In the genomic region with DNA sequence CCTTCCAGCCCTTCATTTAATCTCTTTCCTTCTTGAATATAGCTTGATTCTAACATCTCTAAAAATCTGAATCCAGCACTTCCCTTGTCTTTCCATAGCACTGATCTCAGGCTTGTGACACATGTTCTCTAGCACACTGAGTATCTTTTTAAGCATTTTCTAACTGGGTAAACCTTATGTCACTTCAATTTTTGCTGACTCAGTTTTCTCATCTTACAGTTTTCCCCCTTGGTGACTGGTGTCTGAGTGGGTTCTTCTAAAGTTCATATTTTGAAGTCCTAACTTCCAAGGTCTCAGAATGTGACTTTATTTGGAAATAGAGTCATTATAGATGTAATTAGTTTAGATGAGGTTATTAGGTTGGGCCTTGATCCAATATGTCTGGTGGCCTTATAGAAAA, we compare ENCODE assay signal across 24 cellular contexts.
DNase-seq lines count a peak whose midpoint lies in the region; ATAC-seq, FAIRE-seq and TF ChIP-seq lines count a peak whose summit lies in the region.
"Had no signal": no experiment of that assay in that cellular context is flagged by ENCODE, and none has a peak within 500 bp of the region (broad histone marks: within the 10 kb centered on the region; RNA-seq: fewer than 3 reads in every experiment).

No MANE protein-coding gene starts in this region.

- H3K4ac ChIP-seq in IMR-90 (ENCODE audit: low read depth, low read length) = no peak overlapping the region

- H3K4me3 Mint-ChIP-seq in Calu3 (ENCODE audit: low read depth, unreplicated experiment) = no peak overlapping the region
- H3K4me3 Mint-ChIP-seq: B cell; CD4-positive, alpha-beta T cell; CD8-positive, alpha-beta T cell had no signal

- no peak for TF ChIP-seq POLR2A in A549 (IDR thresholded peaks at IDR 0.05; ENCODE audit: low read length)
- no peak for TF ChIP-seq POLR2A in IMR-90 (IDR thresholded peaks at IDR 0.05; ENCODE audit: low read depth, low read length)
- TF ChIP-seq POLR2A in K562 (conservative IDR thresholded peaks at IDR 0.05) = no peak

- no peak overlapping the region for H2AK9ac ChIP-seq in IMR-90 (replicated peaks; ENCODE audit: low read depth, low read length, poor library complexity)

- no peaks in the 10 kb centered on the region for H3K79me2 ChIP-seq in K562 (ENCODE audit: control insufficient read depth, insufficient read depth, low read length)

- H2BK120ac ChIP-seq in IMR-90 (ENCODE audit: low read depth, low read length) = no peak overlapping the region

- H4K20me1 ChIP-seq in IMR-90 (ENCODE audit: insufficient read depth, low read length) = no peaks in the 10 kb centered on the region
- H4K20me1 ChIP-seq in K562 (replicated peaks; ENCODE audit: control insufficient read depth, insufficient read depth, low read length) = no peaks in the 10 kb centered on the region
- H4K20me1 ChIP-seq: BLaER1 treated with 17β-estradiol and CSF1 and Interleukin-3, amounts not matched to agents 10 nM and 100 nM had no signal

- H3K56ac ChIP-seq in IMR-90 (ENCODE audit: extremely low read depth, insufficient read depth, low read length) = no peak overlapping the region

- no peaks in the 10 kb centered on the region for H3K36me3 Mint-ChIP-seq in Calu3 (ENCODE audit: insufficient read depth, unreplicated experiment)
- H3K36me3 Mint-ChIP-seq: CD8-positive, alpha-beta T cell had no signal

- DNase-seq in A549 (ENCODE audit: low read depth in 1 of 2, low spot score in 1 of 2) (no peak), IMR-90 (no peak), K562 (ENCODE audit: extremely low read depth in 1 of 4, low spot score in 3 of 4) (no peak), GM13977 (ENCODE audit: low spot score) (no peak), islet precursor cell (no peak), Calu3 (no peak)
- DNase-seq: 8988T; AML-193; Caco-2; CD4-positive, alpha-beta T cell; CD8-positive, alpha-beta T cell; DMS 273 treated with DMSO at 0.1 percent for 48 hours; DMS153; DMS53; DMS79; DND-41; EL; GDM1 had no signal

- BruUV-seq in IMR-90 (replicated peaks; lab: Mats Ljungman, UMichigan) = no TSS peak
- BruUV-seq in K562 (replicated peaks; lab: Mats Ljungman, UMichigan) = no TSS peak
- no TSS peak for BruUV-seq in Calu3 (replicated peaks; lab: Mats Ljungman, UMichigan)

- H3K4me1 ChIP-seq in A549 (no peaks in the 10 kb centered on the region), IMR-90 (ENCODE audit: control insufficient read depth, insufficient read depth, low read length) (no peaks in the 10 kb centered on the region), K562 (replicated peaks in 1 of 2; ENCODE audit: control insufficient read depth in 2 of 2, insufficient read depth in 2 of 2, low read length in 2 of 2) (no peaks in the 10 kb centered on the region)
- H3K4me1 ChIP-seq: Caco-2 had no signal

- POLR2A ChIA-PET in A549 (lab: Yijun Ruan, JAX) (no interaction called here), IMR-90 (lab: Charles Lee; ENCODE audit: unreplicated experiment) (no interaction called here), K562 (lab: Yijun Ruan, JAX) (no interaction called here)

- H3K27me3 ChIP-seq in IMR-90 (ENCODE audit: control insufficient read depth, insufficient read depth, low read length) (no peaks in the 10 kb centered on the region), K562 (ENCODE audit: control insufficient read depth in 2 of 2, insufficient read depth in 2 of 2, low read length in 2 of 2) (no peaks in the 10 kb centered on the region)
- H3K27me3 ChIP-seq: BLaER1 treated with 17β-estradiol and CSF1 and Interleukin-3, amounts not matched to agents 10 nM and 100 nM had no signal

- no peak overlapping the region for H2BK20ac ChIP-seq in IMR-90 (ENCODE audit: low read depth, low read length)

- no peak overlapping the region for H3K18ac ChIP-seq in IMR-90 (ENCODE audit: low read depth, low read length)

- H3K27ac ChIP-seq in A549 (no peak overlapping the region), IMR-90 (ENCODE audit: insufficient read depth, low read length) (no peak overlapping the region), K562 (ENCODE audit: extremely low read depth, low read depth, low read length) (no peak overlapping the region)
- H3K27ac ChIP-seq: BLaER1 treated with 17β-estradiol and CSF1 and Interleukin-3, amounts not matched to agents 10 nM and 100 nM; C4-2B had no signal

- no peaks in the 10 kb centered on the region for H3K9me3 Mint-ChIP-seq in Calu3 (ENCODE audit: low read depth, unreplicated experiment)
- H3K9me3 Mint-ChIP-seq: CD4-positive, alpha-beta T cell; CD8-positive, alpha-beta T cell had no signal

- in situ Hi-C loops in IMR-90 (cut with MboI; ENCODE audit: low sequenced_read_pairs) = no loop called here
- in situ Hi-C loops in K562 (cut with MboI) = no loop called here
- in situ Hi-C loops in GM13977 (cut with MboI; ENCODE audit: low pct_unique_long_range_greater_than_20kb, low sequenced_read_pairs, unreplicated experiment) = no loop called here

- no peak overlapping the region for H4K5ac ChIP-seq in IMR-90 (ENCODE audit: low read depth, low read length)

- no peak overlapping the region for H4K8ac ChIP-seq in IMR-90 (ENCODE audit: low read depth in 2 of 2, low read length in 2 of 2)

- intact Hi-C loops in IMR-90 (cut with micrococcal nuclease) (no loop called here), K562 (cut with micrococcal nuclease) (no loop called here), Calu3 (cut with micrococcal nuclease; ENCODE audit: unreplicated experiment) (no loop called here)

- FAIRE-seq in A549 (lab: Jason Lieb, UNC) = no peak
- FAIRE-seq in K562 (lab: Jason Lieb, UNC) = no peak
- FAIRE-seq: A204.1, GM12878, GM12892 had no signal

- TF ChIP-seq CTCF in A549 (IDR thresholded peaks at IDR 0.05) (no peak), IMR-90 (conservative IDR thresholded peaks at IDR 0.05; ENCODE audit: low read depth, low read length) (no peak), K562 (IDR thresholded peaks at IDR 0.05 in 2 of 3, conservative IDR thresholded peaks at IDR 0.05 in 1 of 3; ENCODE audit: insufficient read depth in 2 of 3, low read depth in 1 of 3, low read length in 3 of 3) (no peak), GM13977 (IDR thresholded peaks at IDR 0.05; ENCODE audit: extremely low read depth, insufficient read depth, missing control alignments) (no peak), Calu3 (IDR thresholded peaks at IDR 0.05; ENCODE audit: unreplicated experiment) (no peak)

- H3K23ac ChIP-seq in IMR-90 (ENCODE audit: low read depth, low read length) = no peak overlapping the region

- no peaks in the 10 kb centered on the region for H3K4me1 Mint-ChIP-seq in Calu3 (ENCODE audit: low read depth, unreplicated experiment)
- H3K4me1 Mint-ChIP-seq: B cell had no signal

- no peak overlapping the region for H4K91ac ChIP-seq in IMR-90 (ENCODE audit: insufficient read depth, low read depth, low read length)

- H2AFZ ChIP-seq in IMR-90 (replicated peaks; ENCODE audit: low read length, poor library complexity) (no peak overlapping the region), K562 (ENCODE audit: low read depth, low read length) (no peak overlapping the region)

- no peak overlapping the region for H3K27ac Mint-ChIP-seq in Calu3 (ENCODE audit: unreplicated experiment)
- H3K27ac Mint-ChIP-seq: B cell; CD4-positive, alpha-beta T cell; CD8-positive, alpha-beta T cell had no signal

- ATAC-seq in A549 = no peak
- no peak for ATAC-seq in IMR-90 (ENCODE audit: low read depth)
- ATAC-seq in K562 = no peak
- ATAC-seq: CD8-positive, alpha-beta T cell; GM12878 had no signal

- H2BK15ac ChIP-seq in IMR-90 (ENCODE audit: low read depth, low read length) = no peak overlapping the region

- H3K4me3 ChIP-seq in A549 (no peak overlapping the region), IMR-90 (ENCODE audit: insufficient read depth, low read depth, low read length) (no peak overlapping the region), K562 (no peak overlapping the region)
- H3K4me3 ChIP-seq: BLaER1 treated with 17β-estradiol and CSF1 and Interleukin-3, amounts not matched to agents 10 nM and 100 nM; GM12878 had no signal

- H3K27me3 Mint-ChIP-seq in Calu3 (ENCODE audit: unreplicated experiment) = peaks cover 30% of the 10 kb centered on the region
- H3K27me3 Mint-ChIP-seq: CD4-positive, alpha-beta T cell had no signal

- no peak overlapping the region for H2AK5ac ChIP-seq in IMR-90 (ENCODE audit: low read depth, low read length)

- H3K9ac ChIP-seq in IMR-90 (ENCODE audit: low read depth, low read length) = no peak overlapping the region
- no peak overlapping the region for H3K9ac ChIP-seq in K562 (ENCODE audit: insufficient read depth in 1 of 2, low read depth in 2 of 2, low read length in 2 of 2)
- H3K9ac ChIP-seq: BLaER1 treated with 17β-estradiol and CSF1 and Interleukin-3, amounts not matched to agents 10 nM and 100 nM had no signal

- H3K14ac ChIP-seq in IMR-90 (replicated peaks; ENCODE audit: low read depth, low read length) = no peak overlapping the region

- H3K4me2 ChIP-seq in A549 (no peak overlapping the region), IMR-90 (ENCODE audit: low read depth, low read length) (no peak overlapping the region), K562 (ENCODE audit: insufficient read depth, low read length) (no peak overlapping the region)
- H3K4me2 ChIP-seq: BLaER1 treated with 17β-estradiol and CSF1 and Interleukin-3, amounts not matched to agents 10 nM and 100 nM had no signal

- no peak overlapping the region for H2BK5ac ChIP-seq in IMR-90 (ENCODE audit: low read depth, low read length, poor library complexity, severe bottlenecking)

- no peak for TF ChIP-seq RAD21 in A549 (conservative IDR thresholded peaks at IDR 0.05 in 1 of 2, IDR thresholded peaks at IDR 0.05 in 1 of 2)
- no peak for TF ChIP-seq RAD21 in IMR-90 (IDR thresholded peaks at IDR 0.05; ENCODE audit: low read length)
- TF ChIP-seq RAD21 in K562 (CRISPR knock-in tag; conservative IDR thresholded peaks at IDR 0.05 in 1 of 2, IDR thresholded peaks at IDR 0.05 in 1 of 2) = no peak

- no peaks in the 10 kb centered on the region for H3K79me1 ChIP-seq in IMR-90 (ENCODE audit: low read depth in 1 of 2, low read length in 2 of 2)

- H3K9me1 ChIP-seq in IMR-90 (ENCODE audit: insufficient read depth, low read length) (no peaks in the 10 kb centered on the region), K562 (ENCODE audit: control insufficient read depth, insufficient read depth, low read length) (no peaks in the 10 kb centered on the region)

- no peaks in the 10 kb centered on the region for H3K9me3 ChIP-seq in A549
- no peaks in the 10 kb centered on the region for H3K9me3 ChIP-seq in IMR-90 (ENCODE audit: control insufficient read depth, insufficient read depth, low read length)
- no peaks in the 10 kb centered on the region for H3K9me3 ChIP-seq in K562 (replicated peaks; ENCODE audit: control insufficient read depth, insufficient read depth, low read depth, low read length)
- H3K9me3 ChIP-seq: BLaER1 treated with 17β-estradiol and CSF1 and Interleukin-3, amounts not matched to agents 10 nM and 100 nM; Caco-2 had no signal

- no peaks in the 10 kb centered on the region for H3K36me3 ChIP-seq in IMR-90 (ENCODE audit: control insufficient read depth, insufficient read depth, low read length)
- no peaks in the 10 kb centered on the region for H3K36me3 ChIP-seq in K562 (ENCODE audit: control insufficient read depth, insufficient read depth, low read length)
- H3K36me3 ChIP-seq: BLaER1 treated with 17β-estradiol and CSF1 and Interleukin-3, amounts not matched to agents 10 nM and 100 nM had no signal

- dilution Hi-C loops in IMR-90 (cut with HindIII; ENCODE audit: low sequenced_read_pairs, unreplicated experiment) = no loop called here

- TF ChIP-seq EP300 in A549 (IDR thresholded peaks at IDR 0.05) (no peak), K562 (IDR thresholded peaks at IDR 0.05; ENCODE audit: low read length) (no peak)

- CTCF ChIA-PET in A549 (lab: Yijun Ruan, JAX) = no interaction called here
- CTCF ChIA-PET in IMR-90 (lab: Yijun Ruan, JAX) = no interaction called here
- CTCF ChIA-PET in K562 (lab: Yijun Ruan, JAX; ENCODE audit: low intra/inter-chr PET ratio) = no interaction called here
- CTCF ChIA-PET in Calu3 (lab: Charles Lee) = no interaction called here
